In genomic region chr10:45000138-45000763, GRCh38 we compare ENCODE assay signal across 8 cellular contexts. TPM values are rescaled to one million over a fixed set of nuclear protein-coding genes. Genes with fewer than 3 reads are reported as not detected.
DNase-seq lines count a peak whose midpoint lies in the region; ATAC-seq and TF ChIP-seq lines count a peak whose summit lies in the region.

No MANE protein-coding gene starts in this region.

- in situ Hi-C loops in HAP-1 (cut with MboI; ENCODE audit: low sequenced_read_pairs) (loop anchor here (25.0 kb wide), 1 partner anchor 462 kb away; no protein-coding TSS in a partner anchor), ACHN (cut with HindIII; ENCODE audit: low pct_ligation_motif_present, low pct_unique_long_range_greater_than_20kb, low sequenced_read_pairs) (no loop called here)

- intact Hi-C loops in heart left ventricle (cut with DNase I): loop anchor here in 6 of 10 donors (2.0 to 10.0 kb wide), 9 partner anchors 19 to 1025 kb away; partner anchors contain the start of genes DEPP1 (in 1 of the 6), RASSF4 (in 1 of the 6) and ZFAND4 (in 1 of the 6)

- H3K4me3 ChIP-seq in HAP-1 (peak overlapping the region; percentile 38), heart left ventricle (peak overlapping the region; percentile 45 to 79 (median 66)), rectal smooth muscle tissue (ENCODE audit: low read length) (peak overlapping the region; percentile 85)

- TF ChIP-seq CTCF in 22Rv1 (IDR thresholded peaks at IDR 0.05) (no peak), heart left ventricle (IDR thresholded peaks at IDR 0.05) (no peak)

- CTCF ChIA-PET in activated CD8-positive, alpha-beta T cell treated with anti-CD3 and anti-CD28 coated beads, Interleukin-2, amount 10 ng/mL, durations not matched to agents 7 days and 5 days (lab: Charles Lee): interaction anchor here (0.9 to 2.9 kb wide), 6 partner anchors 8 to 136 kb away, joined by 3 to 15 read pairs (median 4); no protein-coding TSS in a partner anchor

- POLR2A ChIA-PET in activated CD8-positive, alpha-beta T cell treated with anti-CD3 and anti-CD28 coated beads, Interleukin-2, amount 10 ng/mL, durations not matched to agents 7 days and 5 days (lab: Charles Lee): interaction anchor here (0.7 to 2.3 kb wide), 8 partner anchors 20 to 421 kb away, joined by 3 to 7 read pairs (median 4); partner anchors contain the start of gene DEPP1

- WGBS in heart left ventricle, 4 donors: 23 to 35% (median 28%) methylated on average over 12 of the region's 12 CpGs

- H3K4me1 ChIP-seq in HAP-1: peaks cover 13% of the 10 kb centered on the region
- peaks cover 9 to 75% (median 62%) of the 10 kb centered on the region in 12 donors for H3K4me1 ChIP-seq in heart left ventricle
- peaks cover 19% of the 10 kb centered on the region for H3K4me1 ChIP-seq in rectal smooth muscle tissue (ENCODE audit: control insufficient read depth, insufficient read depth, low read length)

- DNase-seq in HAP-1 (ENCODE audit: low spot score in 2 of 2): no peak
- DNase-seq in activated CD8-positive, alpha-beta T cell treated with anti-CD3 and anti-CD28 coated beads, Interleukin-2, amount 10 ng/mL, durations not matched to agents 7 days and 5 days: no peak
- DNase-seq in heart left ventricle: peak; percentile 86 to 93 (median 89)
- DNase-seq in NCI-H1436 (lab: John Stamatoyannopoulos, UW): no peak
- DNase-seq in ACHN: no peak

- peak in 1 of 2 donors; percentile 36 for TF ChIP-seq POLR2A in heart left ventricle (IDR thresholded peaks at IDR 0.05)

- peak overlapping the region; percentile 99 for H3K27ac Mint-ChIP-seq in activated CD8-positive, alpha-beta T cell treated with anti-CD3 and anti-CD28 coated beads, Interleukin-2, amount 10 ng/mL, durations not matched to agents 7 days and 5 days

- H3K9ac ChIP-seq in rectal smooth muscle tissue (ENCODE audit: low read length): peak overlapping the region; percentile 34

- ATAC-seq in activated CD8-positive, alpha-beta T cell treated with anti-CD3 and anti-CD28 coated beads, Interleukin-2, amount 10 ng/mL, durations not matched to agents 7 days and 5 days: no peak
- peak; percentile 27 to 57 (median 44) for ATAC-seq in heart left ventricle
- ATAC-seq in GM18519 (IDR thresholded peaks at IDR 0.05; ENCODE audit: low FRiP score, unreplicated experiment): no peak

- H3K4me1 Mint-ChIP-seq in activated CD8-positive, alpha-beta T cell treated with anti-CD3 and anti-CD28 coated beads, Interleukin-2, amount 10 ng/mL, durations not matched to agents 7 days and 5 days (ENCODE audit: low read depth): peaks cover 58% of the 10 kb centered on the region

- H3K9me3 Mint-ChIP-seq in activated CD8-positive, alpha-beta T cell treated with anti-CD3 and anti-CD28 coated beads, Interleukin-2, amount 10 ng/mL, durations not matched to agents 7 days and 5 days (ENCODE audit: insufficient read depth): peaks cover 23% of the 10 kb centered on the region

- H3K27me3 ChIP-seq in HAP-1 (ENCODE audit: low read depth) (no peaks in the 10 kb centered on the region), heart left ventricle (no peaks in the 10 kb centered on the region), rectal smooth muscle tissue (ENCODE audit: control insufficient read depth, insufficient read depth, low read length) (no peaks in the 10 kb centered on the region)

- peaks cover 37% of the 10 kb centered on the region for H3K36me3 Mint-ChIP-seq in activated CD8-positive, alpha-beta T cell treated with anti-CD3 and anti-CD28 coated beads, Interleukin-2, amount 10 ng/mL, durations not matched to agents 7 days and 5 days (ENCODE audit: low read depth)

- peaks cover 17% of the 10 kb centered on the region for H3K36me3 ChIP-seq in HAP-1 (replicated peaks)
- H3K36me3 ChIP-seq in heart left ventricle: peaks cover 0 to 23% (median 20%) of the 10 kb centered on the region in 9 donors
- H3K36me3 ChIP-seq in rectal smooth muscle tissue (ENCODE audit: control insufficient read depth, insufficient read depth, low read length): no peaks in the 10 kb centered on the region

- H3K27ac ChIP-seq in 22Rv1 (peak overlapping the region; percentile 63), heart left ventricle (peak overlapping the region; percentile 93 to 99 (median 96)), rectal smooth muscle tissue (ENCODE audit: low read depth, low read length) (peak overlapping the region; percentile 95)

- peak overlapping the region; percentile 87 for H3K4me3 Mint-ChIP-seq in activated CD8-positive, alpha-beta T cell treated with anti-CD3 and anti-CD28 coated beads, Interleukin-2, amount 10 ng/mL, durations not matched to agents 7 days and 5 days

- H3K27me3 Mint-ChIP-seq in activated CD8-positive, alpha-beta T cell treated with anti-CD3 and anti-CD28 coated beads, Interleukin-2, amount 10 ng/mL, durations not matched to agents 7 days and 5 days (ENCODE audit: low read depth): peaks cover 3% of the 10 kb centered on the region

- H3K9me3 ChIP-seq in HAP-1 (peaks cover 4% of the 10 kb centered on the region; the same call in 1 of the 2 replicates), heart left ventricle (peaks cover 0 to 4% (median 0%) of the 10 kb centered on the region in 12 donors)

RNA-seq across cellular contexts. Expression of gene ZNF22, which starts 0.5 kb away (rescaled TPM):
- 10 to 100 TPM; 44.6 to 45.2 TPM for total RNA-seq in activated CD8-positive, alpha-beta T cell treated with anti-CD3 and anti-CD28 coated beads, Interleukin-2, amount 10 ng/mL, durations not matched to agents 7 days and 5 days
- total RNA-seq in heart left ventricle: 10 to 100 TPM; 12.7 to 16.8 (median 14.6) TPM
- polyA plus RNA-seq in heart left ventricle: 10 to 100 TPM; 12.6 to 17.5 TPM

RNA-seq across cellular contexts. Expression of gene DEPP1, which starts 21.6 kb away (rescaled TPM):
- not detected for total RNA-seq in activated CD8-positive, alpha-beta T cell treated with anti-CD3 and anti-CD28 coated beads, Interleukin-2, amount 10 ng/mL, durations not matched to agents 7 days and 5 days
- 10 to 100 TPM; 11.0 to 76.5 (median 22.7) TPM for total RNA-seq in heart left ventricle
- polyA plus RNA-seq in heart left ventricle: 10 to 100 TPM; 19.1 to 37.9 TPM

RNA-seq across cellular contexts. Expression of gene RASSF4, which starts 40.6 kb away (rescaled TPM):
- 1 to 10 TPM in 1 of 2 experiments, under 1 TPM in 1; 0.76 to 1.6 TPM for total RNA-seq in activated CD8-positive, alpha-beta T cell treated with anti-CD3 and anti-CD28 coated beads, Interleukin-2, amount 10 ng/mL, durations not matched to agents 7 days and 5 days
- total RNA-seq in heart left ventricle: 100 to 1,000 TPM in 4 of 9 donors, 10 to 100 TPM in 5; 64.4 to 125 (median 89.5) TPM
- polyA plus RNA-seq in heart left ventricle: 10 to 100 TPM; 48.3 to 66.2 TPM

Comparison
In these comparisons a context has a peak if more than half of its experiments do, and no peak if none do; other contexts are left out.
1. DNase-seq: peak in heart left ventricle (5 of 5); none in HAP-1 (0 of 2), activated CD8-positive, alpha-beta T cell treated with anti-CD3 and anti-CD28 coated beads, Interleukin-2, amount 10 ng/mL, durations not matched to agents 7 days and 5 days (single experiment), NCI-H1436 (single experiment) and ACHN (single experiment).
2. ATAC-seq: peak in heart left ventricle (4 of 4); none in activated CD8-positive, alpha-beta T cell treated with anti-CD3 and anti-CD28 coated beads, Interleukin-2, amount 10 ng/mL, durations not matched to agents 7 days and 5 days (single experiment) and GM18519 (single experiment).
3. RNA of gene DEPP1, which starts 21.6 kb away (total RNA-seq): 11.0 to 76.5 TPM in heart left ventricle; not detected in activated CD8-positive, alpha-beta T cell treated with anti-CD3 and anti-CD28 coated beads, Interleukin-2, amount 10 ng/mL, durations not matched to agents 7 days and 5 days; every median in the first group is over 10 times any median in the second.
4. RNA of gene RASSF4, which starts 40.6 kb away (total RNA-seq): 64.4 to 125 TPM in heart left ventricle; 0.76 to 1.6 TPM in activated CD8-positive, alpha-beta T cell treated with anti-CD3 and anti-CD28 coated beads, Interleukin-2, amount 10 ng/mL, durations not matched to agents 7 days and 5 days; every median in the first group is over 10 times any median in the second.
5. Peak in every context shown above with its lines, with median percentiles within 50 percentile points of each other: H3K27ac ChIP-seq and H3K4me3 ChIP-seq.